Comparison of ENCODE assay signal across 1 cellular context in genomic region chr7:76315372-76315771, GRCh38.
TF ChIP-seq lines count a peak whose summit lies in the region.

No MANE protein-coding gene starts in this region.

TF ChIP-seq in K562, 482 proteins besides CTCF, POLR2A, EP300 and RAD21:
- TF ChIP-seq ZNF12 (CRISPR knock-in tag; IDR thresholded peaks at IDR 0.05) (no peak), ZNF165 (CRISPR knock-in tag; IDR thresholded peaks at IDR 0.05; ENCODE audit: borderline replicate concordance) (no peak), SREBF2 (CRISPR knock-in tag; IDR thresholded peaks at IDR 0.05) (no peak), PBX2 (CRISPR knock-in tag; IDR thresholded peaks at IDR 0.05; ENCODE audit: low read depth) (peak; percentile 38; the same call in 1 of the 2 replicates), PBX2 (tag; conservative IDR thresholded peaks at IDR 0.05; ENCODE audit: low read depth) (no peak), ZMIZ1 (IDR thresholded peaks at IDR 0.05; ENCODE audit: low read depth in 2 of 2, low read length in 2 of 2) (no peak), ZNF79 (CRISPR knock-in tag; IDR thresholded peaks at IDR 0.05; ENCODE audit: low read depth) (no peak), BHLHE40 (IDR thresholded peaks at IDR 0.05; ENCODE audit: low read length) (peak; percentile 25; the same call in 1 of the 2 replicates), PHF8 (IDR thresholded peaks at IDR 0.05; ENCODE audit: borderline replicate concordance, low read length) (no peak), ID3 (CRISPR knock-in tag; IDR thresholded peaks at IDR 0.05) (no peak), ID3 (tag; IDR thresholded peaks at IDR 0.05) (no peak), ZNF174 (CRISPR knock-in tag; IDR thresholded peaks at IDR 0.05) (no peak), MEIS2 (IDR thresholded peaks at IDR 0.05; ENCODE audit: partially characterized antibody) (peak; percentile 54), KDM5B (IDR thresholded peaks at IDR 0.05; ENCODE audit: insufficient replicate concordance, low read depth, low read length) (no peak), RB1 (IDR thresholded peaks at IDR 0.05; ENCODE audit: low read depth) (no peak), LEF1 (IDR thresholded peaks at IDR 0.05) (no peak), TCF7 (IDR thresholded peaks at IDR 0.05; ENCODE audit: borderline replicate concordance) (no peak), PKNOX1 (IDR thresholded peaks at IDR 0.05) (peak; percentile 91), HBP1 (CRISPR knock-in tag; IDR thresholded peaks at IDR 0.05) (no peak), THAP12 (CRISPR knock-in tag; IDR thresholded peaks at IDR 0.05) (peak; percentile 52; the same call in 1 of the 2 replicates)
TF ChIP-seq in K562: peak in this region for 5.
